Comparison of ENCODE assay signal across 22 cellular contexts in the genomic region with DNA sequence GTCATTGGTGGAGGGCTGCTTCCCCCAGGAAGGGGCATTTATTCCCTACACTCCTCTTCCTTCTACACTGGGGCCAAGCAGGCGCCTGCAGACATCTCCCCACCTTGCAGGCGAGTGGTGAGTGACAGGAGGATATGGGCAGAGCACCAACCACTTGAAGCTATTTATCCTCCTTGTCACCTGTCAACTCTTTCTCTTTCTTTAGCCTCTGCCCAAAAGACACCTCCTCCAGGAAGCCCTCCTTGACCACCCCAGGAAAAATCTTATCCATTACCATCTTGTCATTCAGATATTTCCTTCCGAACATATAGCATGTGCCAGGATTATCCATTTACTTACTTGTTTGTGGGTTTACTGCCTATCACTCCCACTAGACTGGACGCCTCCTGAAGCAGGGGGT.
"Had no signal": no experiment of that assay in that cellular context is flagged by ENCODE, and none has a peak within 500 bp of the region (broad histone marks: within the 10 kb centered on the region; RNA-seq: fewer than 3 reads in every experiment).

No MANE protein-coding gene starts in this region.

- ATAC-seq: activated naive CD4-positive, alpha-beta T cell treated with anti-CD3 and anti-CD28 coated beads, Interleukin-2, amount 50 U/mL, for 72 hours; left ventricle myocardium superior; natural killer cell treated with Interleukin-12 subunit alpha and Interleukin-12 subunit beta and Interleukin-15 and Interleukin-18, amount 100 ng/mL, for 72 hours; stimulated activated effector memory CD8-positive, alpha-beta T cell treated with anti-CD3 and anti-CD28 coated beads, Interleukin-12 subunit alpha, Interleukin-12 subunit beta, amount 100 ng/mL, for 72 hours; stimulated activated naive CD8-positive, alpha-beta T cell treated with anti-CD3 and anti-CD28 coated beads, Interleukin-15, amount 100 ng/mL, for 72 hours; WTC11 had no signal

- H3K36me3 Mint-ChIP-seq: activated naive CD4-positive, alpha-beta T cell treated with anti-CD3 and anti-CD28 coated beads, Interleukin-2, amount 50 U/mL, for 72 hours; natural killer cell treated with Interleukin-12 subunit alpha and Interleukin-12 subunit beta and Interleukin-15 and Interleukin-18, amount 100 ng/mL, for 72 hours; stimulated activated effector memory CD8-positive, alpha-beta T cell treated with anti-CD3 and anti-CD28 coated beads, Interleukin-12 subunit alpha, Interleukin-12 subunit beta, amount 100 ng/mL, for 72 hours; WTC11 had no signal

- H3K36me3 ChIP-seq: ascending aorta, breast epithelium, colonic mucosa, right lobe of liver, transverse colon, uterus had no signal

- H3K4me1 Mint-ChIP-seq: central memory CD8-positive, alpha-beta T cell; stimulated activated effector memory CD8-positive, alpha-beta T cell treated with anti-CD3 and anti-CD28 coated beads, Interleukin-12 subunit alpha, Interleukin-12 subunit beta, amount 100 ng/mL, for 72 hours; stimulated activated naive CD8-positive, alpha-beta T cell treated with anti-CD3 and anti-CD28 coated beads, Interleukin-15, amount 100 ng/mL, for 72 hours had no signal

- H3K27me3 ChIP-seq: ascending aorta, breast epithelium, colonic mucosa, hepatocyte, right lobe of liver, transverse colon, uterus had no signal

- H3K9me3 ChIP-seq: ascending aorta, breast epithelium, colonic mucosa, right lobe of liver, transverse colon, uterus had no signal

- H3K9me3 Mint-ChIP-seq: activated naive CD4-positive, alpha-beta T cell treated with anti-CD3 and anti-CD28 coated beads, Interleukin-2, amount 50 U/mL, for 72 hours; central memory CD8-positive, alpha-beta T cell; natural killer cell treated with Interleukin-12 subunit alpha and Interleukin-12 subunit beta and Interleukin-15 and Interleukin-18, amount 100 ng/mL, for 72 hours; stimulated activated effector memory CD8-positive, alpha-beta T cell treated with anti-CD3 and anti-CD28 coated beads, Interleukin-12 subunit alpha, Interleukin-12 subunit beta, amount 100 ng/mL, for 72 hours; stimulated activated naive CD8-positive, alpha-beta T cell treated with anti-CD3 and anti-CD28 coated beads, Interleukin-15, amount 100 ng/mL, for 72 hours; WTC11 had no signal

- H3K79me2 ChIP-seq: hepatocyte had no signal

- H3K27ac ChIP-seq: colonic mucosa, epithelial cell of prostate, hepatocyte, right lobe of liver had no signal

- H3K27ac Mint-ChIP-seq: activated naive CD4-positive, alpha-beta T cell treated with anti-CD3 and anti-CD28 coated beads, Interleukin-2, amount 50 U/mL, for 72 hours; stimulated activated effector memory CD8-positive, alpha-beta T cell treated with anti-CD3 and anti-CD28 coated beads, Interleukin-12 subunit alpha, Interleukin-12 subunit beta, amount 100 ng/mL, for 72 hours; WTC11 had no signal

- H2AFZ ChIP-seq: hepatocyte had no signal

- DNase-seq: activated T-cell treated with anti-CD3 and anti-CD28 coated beads, Interleukin-2, amount 50 U/mL, for 1 hour; glutamatergic neuron; left ventricle myocardium superior; mammary epithelial cell; occipital lobe; right lobe of liver; stimulated activated CD4-positive, alpha-beta T cell treated with anti-CD3 and anti-CD28 coated beads, Interleukin-2, amount 100 ng/mL, for 24 hours; stimulated activated naive CD8-positive, alpha-beta T cell treated with anti-CD3 and anti-CD28 coated beads, Interleukin-15, amount 100 ng/mL, for 72 hours; T-helper 9 cell; transverse colon had no signal

- H3K4me1 ChIP-seq: colonic mucosa, right lobe of liver had no signal

- H3K4me3 Mint-ChIP-seq: central memory CD8-positive, alpha-beta T cell; natural killer cell treated with Interleukin-12 subunit alpha and Interleukin-12 subunit beta and Interleukin-15 and Interleukin-18, amount 100 ng/mL, for 72 hours; stimulated activated effector memory CD8-positive, alpha-beta T cell treated with anti-CD3 and anti-CD28 coated beads, Interleukin-12 subunit alpha, Interleukin-12 subunit beta, amount 100 ng/mL, for 72 hours; stimulated activated naive CD8-positive, alpha-beta T cell treated with anti-CD3 and anti-CD28 coated beads, Interleukin-15, amount 100 ng/mL, for 72 hours; WTC11 had no signal

- FAIRE-seq: small intestine had no signal

- H3K4me3 ChIP-seq: colonic mucosa, hepatocyte, right lobe of liver, transverse colon, uterus had no signal
